Comparison of ENCODE assay signal across 8 cellular contexts in genomic region chr16:74862743-74863244, GRCh38.
DNase-seq lines count a peak whose midpoint lies in the region; TF ChIP-seq lines count a peak whose summit lies in the region.

No MANE protein-coding gene starts in this region.

- intact Hi-C loops in A673 (cut with micrococcal nuclease; ENCODE audit: unreplicated experiment) (loop anchor here (1.0 to 10.0 kb wide), 4 partner anchors 49 to 550 kb away; partner anchors contain the start of gene LDHD), thyroid gland (cut with DNase I) (loop anchor here (5.0 kb wide), 2 partner anchors 50 to 155 kb away; no protein-coding TSS in a partner anchor)

- H3K9me3 ChIP-seq in A673 (ENCODE audit: low read depth, low read length, poor library complexity, severe bottlenecking): no peaks in the 10 kb centered on the region
- no peaks in the 10 kb centered on the region for H3K9me3 ChIP-seq in thyroid gland

- DNase-seq in A673 (ENCODE audit: low spot score): peak; percentile 67
- peak; percentile 41 for DNase-seq in Daoy (ENCODE audit: low read depth)
- peak; percentile 27 for DNase-seq in HFF-Myc (ENCODE audit: extremely low read depth, low read depth)
- peak; percentile 41 for DNase-seq in NCI-H2196 (lab: John Stamatoyannopoulos, UW; ENCODE audit: unreplicated experiment)
- DNase-seq in astrocyte of the cerebellum (ENCODE audit: low read depth): peak; percentile 22
- peak; percentile 49 for DNase-seq in iris pigment epithelial cell (ENCODE audit: low read depth)
- no peak for DNase-seq in thyroid gland
- no peak for DNase-seq in MV-4-11 (lab: John Stamatoyannopoulos, UW)

- TF ChIP-seq POLR2A in thyroid gland (IDR thresholded peaks at IDR 0.05): no peak

- H3K27me3 ChIP-seq in A673 (replicated peaks; ENCODE audit: insufficient read depth, low read depth, low read length, poor library complexity) (no peaks in the 10 kb centered on the region), thyroid gland (no peaks in the 10 kb centered on the region)

- H3K4me1 ChIP-seq in A673 (ENCODE audit: insufficient read depth, low read length, poor library complexity, severe bottlenecking): no peaks in the 10 kb centered on the region
- H3K4me1 ChIP-seq in thyroid gland: no peaks in the 10 kb centered on the region

- H3K4me3 ChIP-seq in A673 (ENCODE audit: low read depth, low read length, poor library complexity, severe bottlenecking) (no peak overlapping the region), HFF-Myc (replicated peaks; ENCODE audit: low read depth, low read length) (no peak overlapping the region), astrocyte of the cerebellum (ENCODE audit: low read depth, low read length) (no peak overlapping the region), thyroid gland (replicated peaks in 1 of 3) (no peak overlapping the region)

- WGBS in thyroid gland, 2 donors: 18 to 23% methylated on average over 10 of the region's 10 CpGs

- BruUV-seq in A673 (replicated peaks; lab: Mats Ljungman, UMichigan): no TSS peak

- no peaks in the 10 kb centered on the region for H3K36me3 ChIP-seq in A673 (ENCODE audit: insufficient read depth, low read length, poor library complexity, severe bottlenecking)
- H3K36me3 ChIP-seq in thyroid gland: no peaks in the 10 kb centered on the region

- in situ Hi-C loops in astrocyte of the cerebellum (cut with HindIII; ENCODE audit: low sequenced_read_pairs): no loop called here

- POLR2A ChIA-PET in A673 (lab: Charles Lee; ENCODE audit: low non-redundant PET): interaction anchor here (0.5 kb wide), 1 partner anchor 22 kb away, joined by 5 read pairs; no protein-coding TSS in a partner anchor

- CTCF ChIA-PET in A673 (lab: Charles Lee): interaction anchor here (0.5 to 2.3 kb wide), 9 partner anchors 26 to 249 kb away, joined by 3 to 19 read pairs (median 5); no protein-coding TSS in a partner anchor

- H3K27ac ChIP-seq in A673 (ENCODE audit: low read depth, low read length, poor library complexity, severe bottlenecking) (no peak overlapping the region), thyroid gland (no peak overlapping the region)

- TF ChIP-seq CTCF in A673 (conservative IDR thresholded peaks at IDR 0.05; ENCODE audit: low read depth, low read length) (peak; percentile 91), HFF-Myc (IDR thresholded peaks at IDR 0.05; ENCODE audit: low read depth, low read length, missing control alignments) (peak; percentile 67), astrocyte of the cerebellum (IDR thresholded peaks at IDR 0.05; ENCODE audit: low read depth, low read length, missing control alignments) (peak; percentile 64), thyroid gland (IDR thresholded peaks at IDR 0.05) (peak; percentile 61 to 99 (median 88))

Comparison
In these comparisons a context has a peak if more than half of its experiments do, and no peak if none do; other contexts are left out.
1. DNase-seq: peak in A673 (single experiment), Daoy (single experiment), HFF-Myc (single experiment), NCI-H2196 (single experiment), astrocyte of the cerebellum (single experiment) and iris pigment epithelial cell (single experiment); none in thyroid gland (0 of 2) and MV-4-11 (single experiment).
2. Peak in every context shown above with its lines, with median percentiles within 50 percentile points of each other: CTCF ChIP-seq.